In the genomic region with DNA sequence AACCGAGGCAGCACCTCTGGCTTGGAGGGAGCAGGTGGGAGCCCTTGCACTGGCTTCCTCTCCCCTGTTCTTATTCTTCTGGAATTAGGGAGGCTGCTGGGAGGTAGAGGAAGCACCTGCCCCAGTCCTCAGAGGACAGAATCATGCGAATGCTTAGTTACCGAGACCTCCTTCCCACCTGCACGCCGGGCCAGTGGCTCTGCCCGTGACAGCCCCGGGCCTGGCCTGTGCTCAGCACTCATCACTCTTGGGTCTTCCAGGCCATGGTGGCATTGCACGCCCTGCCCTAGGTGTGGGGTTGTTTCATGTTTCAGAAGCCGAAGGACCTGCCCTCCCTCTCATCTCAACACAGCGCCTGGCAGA, we compare ENCODE assay signal across 9 cellular contexts. TPM values are rescaled to one million over a fixed set of nuclear protein-coding genes. Genes with fewer than 3 reads are reported as not detected.
DNase-seq lines count a peak whose midpoint lies in the region; ATAC-seq lines count a peak whose summit lies in the region.
"Had no signal": no experiment of that assay in that cellular context is flagged by ENCODE, and none has a peak within 500 bp of the region (broad histone marks: within the 10 kb centered on the region; RNA-seq: fewer than 3 reads in every experiment).

No MANE protein-coding gene starts in this region.

- no peaks in the 10 kb centered on the region for H3K9me3 ChIP-seq in thymus (ENCODE audit: control insufficient read depth)

- WGBS in thymus = 32% methylated on average over 10 of the region's 10 CpGs

- H3K36me3 ChIP-seq in thymus (ENCODE audit: control insufficient read depth, insufficient read depth) = no peaks in the 10 kb centered on the region

- peak overlapping the region; percentile 42 for H3K4me3 Mint-ChIP-seq in activated naive CD4-positive, alpha-beta T cell treated with anti-CD3 and anti-CD28 coated beads for 36 hours
- H3K4me3 Mint-ChIP-seq in central memory CD8-positive, alpha-beta T cell = peak overlapping the region; percentile 31

- peak overlapping the region; percentile 73 for H3K27ac ChIP-seq in thymus (ENCODE audit: low read depth)
- H3K27ac ChIP-seq: coronary artery had no signal

- H3K27me3 ChIP-seq in thymus (ENCODE audit: control insufficient read depth, insufficient read depth) = no peaks in the 10 kb centered on the region

- DNase-seq in activated naive CD4-positive, alpha-beta T cell treated with anti-CD3 and anti-CD28 coated beads for 36 hours = no peak
- DNase-seq in activated naive CD4-positive, alpha-beta T cell treated with anti-CD3 and anti-CD28 coated beads, Interleukin-2, amount 50 U/mL, for 16 hours = no peak
- DNase-seq in central memory CD8-positive, alpha-beta T cell (ENCODE audit: low spot score in 2 of 2) = no peak
- DNase-seq in dermis blood vessel endothelial cell = no peak
- DNase-seq in cerebellar nuclear complex (lab: John Stamatoyannopoulos, UW) = no peak
- no peak for DNase-seq in activated CD4-positive, alpha-beta T cell treated with anti-CD3 and anti-CD28 coated beads for 1 hour

- intact Hi-C loops in activated naive CD4-positive, alpha-beta T cell treated with anti-CD3 and anti-CD28 coated beads for 36 hours (cut with micrococcal nuclease) = loop anchor here (2.0 kb wide), 1 partner anchor 42 kb away; no protein-coding TSS in a partner anchor

- H3K4me1 ChIP-seq in thymus (ENCODE audit: control insufficient read depth, insufficient read depth, low read length) = peaks cover 61% of the 10 kb centered on the region

- H3K36me3 Mint-ChIP-seq in activated naive CD4-positive, alpha-beta T cell treated with anti-CD3 and anti-CD28 coated beads for 36 hours (ENCODE audit: low read depth) = no peaks in the 10 kb centered on the region
- H3K36me3 Mint-ChIP-seq in central memory CD8-positive, alpha-beta T cell (ENCODE audit: insufficient read depth) = no peaks in the 10 kb centered on the region

- H3K9me3 Mint-ChIP-seq in activated naive CD4-positive, alpha-beta T cell treated with anti-CD3 and anti-CD28 coated beads for 36 hours = no peaks in the 10 kb centered on the region
- H3K9me3 Mint-ChIP-seq in central memory CD8-positive, alpha-beta T cell = no peaks in the 10 kb centered on the region

- ATAC-seq in HG03442 (IDR thresholded peaks at IDR 0.05; ENCODE audit: unreplicated experiment) = peak; percentile 25
- ATAC-seq in central memory CD8-positive, alpha-beta T cell (replicated peaks; ENCODE audit: extremely low read depth, poor library complexity, severe bottlenecking) = no peak

- peaks cover 18% of the 10 kb centered on the region for H3K4me1 Mint-ChIP-seq in activated naive CD4-positive, alpha-beta T cell treated with anti-CD3 and anti-CD28 coated beads for 36 hours (ENCODE audit: low read depth)
- peaks cover 16% of the 10 kb centered on the region for H3K4me1 Mint-ChIP-seq in central memory CD8-positive, alpha-beta T cell

- peaks cover 32% of the 10 kb centered on the region for H3K27me3 Mint-ChIP-seq in activated naive CD4-positive, alpha-beta T cell treated with anti-CD3 and anti-CD28 coated beads for 36 hours (ENCODE audit: low read depth)
- peaks cover 83% of the 10 kb centered on the region for H3K27me3 Mint-ChIP-seq in central memory CD8-positive, alpha-beta T cell

- peak overlapping the region; percentile 69 for H3K27ac Mint-ChIP-seq in activated naive CD4-positive, alpha-beta T cell treated with anti-CD3 and anti-CD28 coated beads for 36 hours
- peak overlapping the region; percentile 41 for H3K27ac Mint-ChIP-seq in central memory CD8-positive, alpha-beta T cell (ENCODE audit: low read depth)

- no peak overlapping the region for H3K4me3 ChIP-seq in thymus (ENCODE audit: low read length)
- H3K4me3 ChIP-seq: coronary artery had no signal

- CTCF ChIA-PET in activated naive CD4-positive, alpha-beta T cell treated with anti-CD3 and anti-CD28 coated beads for 36 hours (lab: Charles Lee) = no interaction called here

RNA-seq across cellular contexts. Expression of a gene that starts 45.3 kb away (rescaled TPM):
- 1 to 10 TPM; 1.4 to 2.5 TPM for total RNA-seq in activated naive CD4-positive, alpha-beta T cell treated with anti-CD3 and anti-CD28 coated beads for 36 hours
- 12.4 TPM for polyA plus RNA-seq in thymus
- total RNA-seq in dermis blood vessel endothelial cell = 0.17 and 0.56 TPM in 2 replicates
